8 cellular contexts compared by ENCODE assay signal in the genomic region with DNA sequence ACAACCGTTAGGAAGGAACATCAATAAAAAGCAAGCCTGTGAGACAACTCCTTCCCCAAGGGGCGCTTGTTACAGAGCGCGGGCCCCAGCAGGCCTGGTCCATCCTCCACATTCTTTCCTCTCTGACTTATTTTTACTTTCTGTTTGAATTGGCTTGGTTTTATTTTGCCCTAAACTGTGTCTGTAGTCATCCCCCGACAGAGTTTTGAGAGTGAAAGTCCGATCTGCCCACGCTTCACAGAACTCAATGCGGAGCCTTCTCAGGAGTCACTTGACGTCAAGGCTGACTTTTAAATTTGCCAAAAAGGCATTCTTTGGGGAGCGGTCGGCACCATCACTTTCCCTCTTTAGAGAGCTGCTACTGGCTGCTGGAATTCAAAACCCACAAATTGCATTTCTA.
DNase-seq lines count a peak whose midpoint lies in the region; ATAC-seq and TF ChIP-seq lines count a peak whose summit lies in the region.

No MANE protein-coding gene starts in this region.

- no peak overlapping the region for H3K4me3 Mint-ChIP-seq in MCF 10A (ENCODE audit: unreplicated experiment)
- H3K4me3 Mint-ChIP-seq in activated T-helper 17 cell treated with anti-CD3 and anti-CD28 coated beads, Interleukin-2, amount 50 U/mL, for 72 hours: peak overlapping the region; percentile 60
- no peak overlapping the region for H3K4me3 Mint-ChIP-seq in endodermal cell

- WGBS in heart right ventricle, 2 donors: 51 to 61% methylated on average over 11 of the region's 11 CpGs
- WGBS in endodermal cell (ENCODE audit: insufficient coverage in 1 of 2, insufficient read length in 1 of 2), 2 experiments: 94 to 95% methylated on average over 11 of the region's 11 CpGs

- H3K27ac ChIP-seq in breast epithelium (peak overlapping the region; percentile 78 to 88), heart right ventricle (peak overlapping the region; percentile 32 to 80 (median 60)), endodermal cell (ENCODE audit: low read depth, low read length) (no peak overlapping the region), PC-9 (no peak overlapping the region)

- H2AFZ ChIP-seq in PC-9: no peak overlapping the region

- H3K36me3 ChIP-seq in breast epithelium (no peaks in the 10 kb centered on the region), heart right ventricle (no peaks in the 10 kb centered on the region), endodermal cell (ENCODE audit: control insufficient read depth, insufficient read depth, low read length) (no peaks in the 10 kb centered on the region), PC-9 (ENCODE audit: low read depth) (no peaks in the 10 kb centered on the region)

- H3K9me3 Mint-ChIP-seq in MCF 10A (ENCODE audit: unreplicated experiment): no peaks in the 10 kb centered on the region
- peaks cover 3% of the 10 kb centered on the region for H3K9me3 Mint-ChIP-seq in activated T-helper 17 cell treated with anti-CD3 and anti-CD28 coated beads, Interleukin-2, amount 50 U/mL, for 72 hours
- peaks cover 3% of the 10 kb centered on the region for H3K9me3 Mint-ChIP-seq in endodermal cell

- no peak for TF ChIP-seq POLR2A in breast epithelium (IDR thresholded peaks at IDR 0.05)

- H3K27me3 ChIP-seq in breast epithelium (no peaks in the 10 kb centered on the region), heart right ventricle (no peaks in the 10 kb centered on the region), endodermal cell (ENCODE audit: control insufficient read depth, insufficient read depth, low read length, poor library complexity, severe bottlenecking) (no peaks in the 10 kb centered on the region), PC-9 (ENCODE audit: insufficient read depth, low read depth) (no peaks in the 10 kb centered on the region)

- POLR2A ChIA-PET in MCF 10A (lab: Yijun Ruan, JAX) (interaction anchor here (0.6 to 1.2 kb wide), 2 partner anchors 37 to 50 kb away, joined by 3 to 5 read pairs; no protein-coding TSS in a partner anchor), PC-9 (lab: Charles Lee; ENCODE audit: unreplicated experiment) (no interaction called here)

- H3K4me3 ChIP-seq in breast epithelium (peak overlapping the region; percentile 24 to 57 (median 32)), heart right ventricle (peak overlapping the region in 8 of 10 donors; percentile 2 to 36 (median 20)), endodermal cell (ENCODE audit: low read length) (no peak overlapping the region), PC-9 (no peak overlapping the region)

- H3K36me3 Mint-ChIP-seq in MCF 10A (ENCODE audit: insufficient read depth, unreplicated experiment) (no peaks in the 10 kb centered on the region), endodermal cell (ENCODE audit: low read depth) (no peaks in the 10 kb centered on the region)
- peaks cover 5% of the 10 kb centered on the region for H3K36me3 Mint-ChIP-seq in activated T-helper 17 cell treated with anti-CD3 and anti-CD28 coated beads, Interleukin-2, amount 50 U/mL, for 72 hours (ENCODE audit: low read depth)

- intact Hi-C loops in breast epithelium (cut with DNase I; ENCODE audit: low total_unique reads) (no loop called here), MCF 10A (cut with micrococcal nuclease) (no loop called here), heart right ventricle (cut with DNase I) (no loop called here), PC-9 (cut with micrococcal nuclease; ENCODE audit: unreplicated experiment) (no loop called here)

- CTCF ChIA-PET in MCF 10A (lab: Yijun Ruan, JAX) (no interaction called here), PC-9 (lab: Charles Lee) (no interaction called here)

- H3K9ac ChIP-seq in endodermal cell (ENCODE audit: extremely low read depth, low read length, poor library complexity, severe bottlenecking): no peak overlapping the region

- no peak overlapping the region for H3K4me2 ChIP-seq in PC-9

- H3K27ac Mint-ChIP-seq in MCF 10A (ENCODE audit: low read depth, unreplicated experiment) (no peak overlapping the region), endodermal cell (no peak overlapping the region)
- peak overlapping the region; percentile 86 for H3K27ac Mint-ChIP-seq in activated T-helper 17 cell treated with anti-CD3 and anti-CD28 coated beads, Interleukin-2, amount 50 U/mL, for 72 hours

- H3K4me1 Mint-ChIP-seq in MCF 10A (ENCODE audit: insufficient read depth, unreplicated experiment) (peaks cover 8% of the 10 kb centered on the region), endodermal cell (no peaks in the 10 kb centered on the region)
- H3K4me1 Mint-ChIP-seq in activated T-helper 17 cell treated with anti-CD3 and anti-CD28 coated beads, Interleukin-2, amount 50 U/mL, for 72 hours: peaks cover 33% of the 10 kb centered on the region

- no peaks in the 10 kb centered on the region for H3F3A ChIP-seq in PC-9 (ENCODE audit: insufficient read depth, low read depth)

- DNase-seq in breast epithelium (ENCODE audit: low spot score in 2 of 2): peak in 1 of 2 donors; percentile 60
- DNase-seq in MCF 10A (ENCODE audit: unreplicated experiment): no peak
- peak; percentile 26 to 73 for DNase-seq in heart right ventricle
- peak; percentile 89 for DNase-seq in stimulated activated CD4-positive, alpha-beta T cell treated with anti-CD3 and anti-CD28 coated beads, Interleukin-1b, Interleukin-23, amount 100 ng/mL, for 48 hours
- no peak for DNase-seq in endodermal cell
- no peak for DNase-seq in PC-9

- H3K27me3 Mint-ChIP-seq in MCF 10A (ENCODE audit: insufficient read depth, unreplicated experiment) (no peaks in the 10 kb centered on the region), endodermal cell (ENCODE audit: insufficient read depth) (no peaks in the 10 kb centered on the region)
- H3K27me3 Mint-ChIP-seq in activated T-helper 17 cell treated with anti-CD3 and anti-CD28 coated beads, Interleukin-2, amount 50 U/mL, for 72 hours: no peaks in the 10 kb centered on the region

- H3K9me3 ChIP-seq in breast epithelium (no peaks in the 10 kb centered on the region), heart right ventricle (no peaks in the 10 kb centered on the region), endodermal cell (ENCODE audit: control insufficient read depth, low read length) (peaks cover 5% of the 10 kb centered on the region), PC-9 (ENCODE audit: insufficient read depth, low read depth) (no peaks in the 10 kb centered on the region)

- peak; percentile 98 for ATAC-seq in HG03442 (IDR thresholded peaks at IDR 0.05; ENCODE audit: unreplicated experiment)
- ATAC-seq in activated T-helper 17 cell treated with anti-CD3 and anti-CD28 coated beads, Interleukin-2, amount 50 U/mL, for 72 hours (replicated peaks): peak; percentile 97
- ATAC-seq in heart right ventricle: peak; percentile 60 to 92 (median 84)

- BruUV-seq in MCF 10A (replicated peaks; lab: Mats Ljungman, UMichigan): no TSS peak
- no TSS peak for BruUV-seq in PC-9 (replicated peaks; lab: Mats Ljungman, UMichigan)

- no peaks in the 10 kb centered on the region for H3K4me1 ChIP-seq in breast epithelium
- peaks cover 0 to 24% (median 10%) of the 10 kb centered on the region in 9 donors for H3K4me1 ChIP-seq in heart right ventricle
- H3K4me1 ChIP-seq in endodermal cell (ENCODE audit: control insufficient read depth, insufficient read depth, low read length): no peaks in the 10 kb centered on the region
- H3K4me1 ChIP-seq in PC-9 (replicated peaks; ENCODE audit: insufficient read depth): no peaks in the 10 kb centered on the region

- no peaks in the 10 kb centered on the region for H4K20me1 ChIP-seq in PC-9 (ENCODE audit: insufficient read depth)

- no peaks in the 10 kb centered on the region for H3K79me2 ChIP-seq in PC-9 (ENCODE audit: low read depth)

- no peak for TF ChIP-seq CTCF in breast epithelium (IDR thresholded peaks at IDR 0.05)
- TF ChIP-seq CTCF in MCF 10A (IDR thresholded peaks at IDR 0.05; ENCODE audit: unreplicated experiment): no peak
- TF ChIP-seq CTCF in heart right ventricle (IDR thresholded peaks at IDR 0.05): peak in 2 of 9 donors; percentile 20 to 24
- TF ChIP-seq CTCF in endodermal cell (conservative IDR thresholded peaks at IDR 0.05): no peak
- no peak for TF ChIP-seq CTCF in PC-9 (conservative IDR thresholded peaks at IDR 0.05)

- no peaks in the 10 kb centered on the region for H3K9me2 ChIP-seq in PC-9 (ENCODE audit: insufficient read depth)

Comparison
In these comparisons a context has a peak if more than half of its experiments do, and no peak if none do; other contexts are left out.
1. DNase-seq: peak in heart right ventricle (2 of 2) and stimulated activated CD4-positive, alpha-beta T cell treated with anti-CD3 and anti-CD28 coated beads, Interleukin-1b, Interleukin-23, amount 100 ng/mL, for 48 hours (single experiment); none in MCF 10A (single experiment), endodermal cell (single experiment) and PC-9 (0 of 2).
2. H3K27ac ChIP-seq: peak in breast epithelium (2 of 2) and heart right ventricle (10 of 10); none in endodermal cell (single experiment) and PC-9 (single experiment).
3. H3K4me3 ChIP-seq: peak in breast epithelium (3 of 3) and heart right ventricle (8 of 10); none in endodermal cell (single experiment) and PC-9 (single experiment).
4. Peak in every context shown above with its lines, with median percentiles within 50 percentile points of each other: ATAC-seq.